In genomic region chr5:44809215-44809955, GRCh38 we compare ENCODE assay signal across 1 cellular context.
TF ChIP-seq lines count a peak whose summit lies in the region.

No MANE protein-coding gene starts in this region.

TF ChIP-seq in K562, 482 proteins besides CTCF, POLR2A, EP300 and RAD21 (continued from another document):
- TF ChIP-seq HNRNPUL1 (IDR thresholded peaks at IDR 0.05; ENCODE audit: low read length) (no peak), CREB3 (tag; conservative IDR thresholded peaks at IDR 0.05; ENCODE audit: low read depth) (0 out of 2 replicates have a peak, but pooled peaks have one; percentile 30), CHD1 (IDR thresholded peaks at IDR 0.05; ENCODE audit: low read length) (peak; percentile 83), ZNF644 (tag; IDR thresholded peaks at IDR 0.05; ENCODE audit: low read depth) (no peak), ATF6 (CRISPR knock-in tag; IDR thresholded peaks at IDR 0.05) (no peak), KLF10 (CRISPR knock-in tag; IDR thresholded peaks at IDR 0.05) (no peak), BCOR (IDR thresholded peaks at IDR 0.05) (no peak), DACH1 (IDR thresholded peaks at IDR 0.05; ENCODE audit: partially characterized antibody) (peak; percentile 74), ARID4B (CRISPR knock-in tag; IDR thresholded peaks at IDR 0.05) (peak; percentile 3; the same call in 1 of the 2 replicates), ADNP (tag; IDR thresholded peaks at IDR 0.05) (no peak), FOXK2 (conservative IDR thresholded peaks at IDR 0.05 in 1 of 2, IDR thresholded peaks at IDR 0.05 in 1 of 2; ENCODE audit: low read depth in 2 of 2) (no peak), KDM4B (IDR thresholded peaks at IDR 0.05; ENCODE audit: borderline replicate concordance in 2 of 2, low read depth in 1 of 2) (0 out of 4 replicates have a peak, but pooled peaks of 1 of the 2 experiments have one; percentile 33), ELF1 (tag; IDR thresholded peaks at IDR 0.05) (no peak), NCOR1 (IDR thresholded peaks at IDR 0.05) (no peak), KDM5B (IDR thresholded peaks at IDR 0.05; ENCODE audit: insufficient replicate concordance, low read depth, low read length) (peak; percentile 8), BRD4 (IDR thresholded peaks at IDR 0.05) (0 out of 2 replicates have a peak, but pooled peaks have one; percentile 20), PRMT5 (CRISPR knock-in tag; IDR thresholded peaks at IDR 0.05) (no peak), NFXL1 (CRISPR knock-in tag; IDR thresholded peaks at IDR 0.05) (no peak), THRB (CRISPR knock-in tag; conservative IDR thresholded peaks at IDR 0.05) (no peak), NFIX (CRISPR knock-in tag; IDR thresholded peaks at IDR 0.05; ENCODE audit: low read depth) (no peak), SRSF3 (IDR thresholded peaks at IDR 0.05; ENCODE audit: insufficient read depth, low read length) (no peak), ZNF431 (CRISPR knock-in tag; IDR thresholded peaks at IDR 0.05) (no peak), ZNF551 (CRISPR knock-in tag; IDR thresholded peaks at IDR 0.05) (no peak), ZNF699 (CRISPR knock-in tag; IDR thresholded peaks at IDR 0.05; ENCODE audit: insufficient replicate concordance) (no peak), MAX (CRISPR knock-in tag; IDR thresholded peaks at IDR 0.05) (peak; percentile 31; the same call in 1 of the 2 replicates), ZBTB17 (CRISPR knock-in tag; IDR thresholded peaks at IDR 0.05) (no peak), CEBPB (tag; IDR thresholded peaks at IDR 0.05) (no peak), ZSCAN29 (IDR thresholded peaks at IDR 0.05) (0 out of 2 replicates have a peak, but pooled peaks have one; percentile 54), TFAP4 (CRISPR knock-in tag; IDR thresholded peaks at IDR 0.05; ENCODE audit: borderline replicate concordance) (peak; percentile 90), KAT7 (CRISPR knock-in tag; IDR thresholded peaks at IDR 0.05; ENCODE audit: borderline replicate concordance) (peak; percentile 91; the same call in 1 of the 2 replicates), POLR3G (IDR thresholded peaks at IDR 0.05; ENCODE audit: extremely low read depth, insufficient read length, insufficient replicate concordance) (no peak), SREBF2 (CRISPR knock-in tag; IDR thresholded peaks at IDR 0.05) (no peak), SLC30A9 (CRISPR knock-in tag; IDR thresholded peaks at IDR 0.05) (no peak), ZNF217 (CRISPR knock-in tag; IDR thresholded peaks at IDR 0.05) (no peak), PTBP1 (IDR thresholded peaks at IDR 0.05; ENCODE audit: low read depth, low read length) (0 out of 2 replicates have a peak, but pooled peaks have one; percentile 25), EP400 (IDR thresholded peaks at IDR 0.05) (0 out of 2 replicates have a peak, but pooled peaks have one; percentile 5), NCOA6 (IDR thresholded peaks at IDR 0.05) (no peak), MAFK (IDR thresholded peaks at IDR 0.05; ENCODE audit: low read length) (no peak), SMAD2 (IDR thresholded peaks at IDR 0.05; ENCODE audit: low read depth, low read length) (no peak), STAT5A (IDR thresholded peaks at IDR 0.05; ENCODE audit: borderline replicate concordance, low read length) (no peak; the same call in 1 of the 2 replicates), CCNT2 (IDR thresholded peaks at IDR 0.05; ENCODE audit: borderline replicate concordance, extremely low read depth, insufficient read length, low read depth, low read length) (peak; percentile 9), POLR2B (IDR thresholded peaks at IDR 0.05; ENCODE audit: low read depth, partially characterized antibody) (peak; percentile 2), IRF9 (tag; IDR thresholded peaks at IDR 0.05) (no peak), GTF2B (IDR thresholded peaks at IDR 0.05; ENCODE audit: extremely low read depth, insufficient read length) (no peak), NR2F6 (CRISPR knock-in tag; IDR thresholded peaks at IDR 0.05) (no peak), HMGN3 (IDR thresholded peaks at IDR 0.05; ENCODE audit: borderline replicate concordance, extremely low read depth, insufficient read length, low read depth, low read length) (peak; percentile 43), SMAD3 (CRISPR knock-in tag; conservative IDR thresholded peaks at IDR 0.05) (no peak), ZNF253 (CRISPR knock-in tag; conservative IDR thresholded peaks at IDR 0.05) (no peak), RB1 (IDR thresholded peaks at IDR 0.05; ENCODE audit: low read depth) (0 out of 2 replicates have a peak, but pooled peaks have one; percentile 5), MAZ (CRISPR knock-in tag; conservative IDR thresholded peaks at IDR 0.05 in 1 of 2, IDR thresholded peaks at IDR 0.05 in 1 of 2) (no peak; a peak in 1 of 4 replicates), SIX5 (IDR thresholded peaks at IDR 0.05; ENCODE audit: borderline replicate concordance in 1 of 2, insufficient read depth in 1 of 2, low read depth in 1 of 2, low read length in 2 of 2) (no peak), CBFA2T2 (conservative IDR thresholded peaks at IDR 0.05) (no peak)
